Comparison of ENCODE assay signal across 8 cellular contexts in genomic region chr1:84619383-84620093, GRCh38. TPM values are rescaled to one million over a fixed set of nuclear protein-coding genes. Genes with fewer than 3 reads are reported as not detected.
A peak's percentile ranks its signal among the peaks of the same experiment; 100 is the strongest.
DNase-seq lines count a peak whose midpoint lies in the region; ATAC-seq and TF ChIP-seq lines count a peak whose summit lies in the region.

No MANE protein-coding gene starts in this region.

- no peak overlapping the region for H3K27ac ChIP-seq in CD4-positive, alpha-beta T cell (ENCODE audit: low read depth, low read length)
- H3K27ac ChIP-seq in rectal smooth muscle tissue (ENCODE audit: low read depth, low read length): peak overlapping the region; percentile 76

- H3K36me3 Mint-ChIP-seq in CD4-positive, alpha-beta T cell (ENCODE audit: low read depth): no peaks in the 10 kb centered on the region
- H3K36me3 Mint-ChIP-seq in stimulated activated naive B cell treated with anti-CD40 and anti-IgM and Interleukin-4, amounts not matched to agents 10 μg/mL and 1 μg/mL and 100 μg/mL, for 72 hours: no peaks in the 10 kb centered on the region

- no peak for ATAC-seq in CD4-positive, alpha-beta T cell (ENCODE audit: poor library complexity)
- no peak for ATAC-seq in GM21423 (IDR thresholded peaks at IDR 0.05; ENCODE audit: unreplicated experiment)
- no peak for ATAC-seq in stimulated activated naive B cell treated with anti-CD40 and anti-IgM and Interleukin-4, amounts not matched to agents 10 μg/mL and 1 μg/mL and 100 μg/mL, for 72 hours (replicated peaks)

- no peak overlapping the region for H3K9ac ChIP-seq in rectal smooth muscle tissue (ENCODE audit: low read length)

- CTCF ChIA-PET in CD4-positive, alpha-beta T cell (lab: Charles Lee): interaction anchor here (0.9 to 2.6 kb wide), 5 partner anchors 11 to 475 kb away, joined by 4 to 14 read pairs (median 7); partner anchors contain the start of genes CTBS, GNG5, PRKACB and SPATA1

- DNase-seq in CD4-positive, alpha-beta T cell: no peak
- DNase-seq in NCI-H1417 (lab: John Stamatoyannopoulos, UW) (peak in 2 of 3 experiments; percentile 67 to 94), fibroblast of gingiva (ENCODE audit: low read depth) (peak; percentile 26), mucosa of gallbladder (ENCODE audit: low spot score) (no peak)
- DNase-seq in activated CD4-positive, alpha-beta T cell treated with anti-CD3 and anti-CD28 coated beads, Interleukin-2, amount 50 U/mL, for 48 hours: peak; percentile 67 to 79
- DNase-seq in stimulated activated naive B cell treated with anti-CD40 and anti-IgM and Interleukin-4, amounts not matched to agents 10 μg/mL and 1 μg/mL and 100 μg/mL, for 72 hours: no peak

- POLR2A ChIA-PET in CD4-positive, alpha-beta T cell (lab: Charles Lee): interaction anchor here (2.0 kb wide), 1 partner anchor 475 kb away, joined by 11 read pairs; the partner anchor contains the start of gene PRKACB

- H3K4me3 ChIP-seq in rectal smooth muscle tissue (ENCODE audit: low read length): no peak overlapping the region

- H3K4me1 Mint-ChIP-seq in CD4-positive, alpha-beta T cell (ENCODE audit: low read depth): peaks cover 12% of the 10 kb centered on the region
- peaks cover 4 to 18% of the 10 kb centered on the region in 2 donors for H3K4me1 Mint-ChIP-seq in stimulated activated naive B cell treated with anti-CD40 and anti-IgM and Interleukin-4, amounts not matched to agents 10 μg/mL and 1 μg/mL and 100 μg/mL, for 72 hours

- no peak overlapping the region for H3K27ac Mint-ChIP-seq in CD4-positive, alpha-beta T cell
- no peak overlapping the region for H3K27ac Mint-ChIP-seq in stimulated activated naive B cell treated with anti-CD40 and anti-IgM and Interleukin-4, amounts not matched to agents 10 μg/mL and 1 μg/mL and 100 μg/mL, for 72 hours

- no peaks in the 10 kb centered on the region for H3K27me3 ChIP-seq in CD4-positive, alpha-beta T cell (ENCODE audit: control insufficient read depth, insufficient read depth, low read length)
- H3K27me3 ChIP-seq in rectal smooth muscle tissue (ENCODE audit: control insufficient read depth, insufficient read depth, low read length): no peaks in the 10 kb centered on the region

- peaks cover 9% of the 10 kb centered on the region for H3K4me1 ChIP-seq in rectal smooth muscle tissue (ENCODE audit: control insufficient read depth, insufficient read depth, low read length)

- H3K9me3 Mint-ChIP-seq in CD4-positive, alpha-beta T cell: no peaks in the 10 kb centered on the region
- H3K9me3 Mint-ChIP-seq in stimulated activated naive B cell treated with anti-CD40 and anti-IgM and Interleukin-4, amounts not matched to agents 10 μg/mL and 1 μg/mL and 100 μg/mL, for 72 hours: no peaks in the 10 kb centered on the region

- H3K27me3 Mint-ChIP-seq in CD4-positive, alpha-beta T cell: no peaks in the 10 kb centered on the region
- H3K27me3 Mint-ChIP-seq in stimulated activated naive B cell treated with anti-CD40 and anti-IgM and Interleukin-4, amounts not matched to agents 10 μg/mL and 1 μg/mL and 100 μg/mL, for 72 hours: no peaks in the 10 kb centered on the region

- no peaks in the 10 kb centered on the region for H3K36me3 ChIP-seq in rectal smooth muscle tissue (ENCODE audit: control insufficient read depth, insufficient read depth, low read length)

- no peaks in the 10 kb centered on the region for H3K9me3 ChIP-seq in CD4-positive, alpha-beta T cell (ENCODE audit: control insufficient read depth, low read length)

- peak overlapping the region; percentile 72 for H3K4me3 Mint-ChIP-seq in CD4-positive, alpha-beta T cell
- H3K4me3 Mint-ChIP-seq in stimulated activated naive B cell treated with anti-CD40 and anti-IgM and Interleukin-4, amounts not matched to agents 10 μg/mL and 1 μg/mL and 100 μg/mL, for 72 hours: peak overlapping the region in 1 of 2 donors; percentile 33

- intact Hi-C loops in CD4-positive, alpha-beta T cell (cut with DNase I, micrococcal nuclease): loop anchor here (1.0 to 10.0 kb wide), 11 partner anchors 45 to 689 kb away; partner anchors contain the start of genes CTBS (in 2 of the 2), GNG5 (in 1 of the 2) and SPATA1 (in 1 of the 2)

- no peak for TF ChIP-seq CTCF in CD4-positive, alpha-beta T cell (IDR thresholded peaks at IDR 0.05)

RNA-seq across cellular contexts. Expression of gene CTBS, which starts 45.3 kb away (rescaled TPM):
- 10 to 100 TPM; 19.4 to 20.0 TPM for total RNA-seq in CD4-positive, alpha-beta T cell
- 18.5 TPM for total RNA-seq in mucosa of gallbladder

Comparison
In these comparisons a context has a peak if more than half of its experiments do, and no peak if none do; other contexts are left out.
1. DNase-seq: peak in NCI-H1417 (2 of 3), activated CD4-positive, alpha-beta T cell treated with anti-CD3 and anti-CD28 coated beads, Interleukin-2, amount 50 U/mL, for 48 hours (2 of 2) and fibroblast of gingiva (single experiment); none in CD4-positive, alpha-beta T cell (0 of 10), mucosa of gallbladder (single experiment) and stimulated activated naive B cell treated with anti-CD40 and anti-IgM and Interleukin-4, amounts not matched to agents 10 μg/mL and 1 μg/mL and 100 μg/mL, for 72 hours (single experiment).